In genomic region chr18:2310824-2311349, GRCh38 we compare ENCODE assay signal across 19 cellular contexts.
"Had no signal": no experiment of that assay in that cellular context is flagged by ENCODE, and none has a peak within 500 bp of the region (broad histone marks: within the 10 kb centered on the region; RNA-seq: fewer than 3 reads in every experiment).

No MANE protein-coding gene starts in this region.

- DNase-seq: effector memory CD8-positive, alpha-beta T cell; esophagus squamous epithelium; foreskin fibroblast; glutamatergic neuron; left colon; mammary epithelial cell; mucosa of descending colon; naive thymus-derived CD8-positive, alpha-beta T cell; sigmoid colon; stimulated activated CD4-positive, alpha-beta T cell treated with anti-CD3 and anti-CD28 coated beads, Interleukin-2, amount 100 ng/mL, for 24 hours; stimulated activated CD4-positive, alpha-beta T cell treated with anti-CD3 and anti-CD28 coated beads, Interleukin-4, amount 100 ng/mL, for 4 hours; stimulated activated naive CD4-positive, alpha-beta T cell; stomach; substantia nigra; transverse colon had no signal

- H3K27me3 ChIP-seq: esophagus squamous epithelium, gastroesophageal sphincter, sigmoid colon, stomach, transverse colon had no signal

- H3K9me3 Mint-ChIP-seq: dendritic cell treated with granulocyte-macrophage colony-stimulating factor and Interleukin-4, amounts not matched to agents 40 ng/mL and 50 ng/mL, for 4 days; effector memory CD8-positive, alpha-beta T cell; naive thymus-derived CD8-positive, alpha-beta T cell had no signal

- H3K4me1 ChIP-seq: esophagus squamous epithelium, gastroesophageal sphincter, sigmoid colon, stomach, transverse colon had no signal

- H3K27ac Mint-ChIP-seq: dendritic cell treated with granulocyte-macrophage colony-stimulating factor and Interleukin-4, amounts not matched to agents 40 ng/mL and 50 ng/mL, for 4 days; effector memory CD8-positive, alpha-beta T cell; naive thymus-derived CD8-positive, alpha-beta T cell had no signal

- H3K27ac ChIP-seq: esophagus squamous epithelium, gastroesophageal sphincter, sigmoid colon, skin epidermis, stomach, thoracic aorta, transverse colon had no signal

- H3K36me3 ChIP-seq: esophagus squamous epithelium, gastroesophageal sphincter, sigmoid colon, stomach, thoracic aorta, transverse colon had no signal

- H3K4me3 ChIP-seq: esophagus squamous epithelium, gastroesophageal sphincter, mucosa of descending colon, sigmoid colon, skin epidermis, stomach, thoracic aorta, transverse colon had no signal

- H3K9me3 ChIP-seq: esophagus squamous epithelium, gastroesophageal sphincter, mucosa of descending colon, sigmoid colon, stomach, thoracic aorta, transverse colon had no signal

- ATAC-seq: effector memory CD8-positive, alpha-beta T cell; gastroesophageal sphincter; left colon; mucosa of descending colon; naive thymus-derived CD8-positive, alpha-beta T cell had no signal

- H3K4me3 Mint-ChIP-seq: dendritic cell treated with granulocyte-macrophage colony-stimulating factor and Interleukin-4, amounts not matched to agents 40 ng/mL and 50 ng/mL, for 4 days; effector memory CD8-positive, alpha-beta T cell; naive thymus-derived CD8-positive, alpha-beta T cell had no signal

- H3K36me3 Mint-ChIP-seq: naive thymus-derived CD8-positive, alpha-beta T cell had no signal

- H3K4me1 Mint-ChIP-seq: naive thymus-derived CD8-positive, alpha-beta T cell had no signal
